9 cellular contexts compared by ENCODE assay signal in genomic region chr12:31322651-31323248, GRCh38. TPM values are rescaled to one million over a fixed set of nuclear protein-coding genes. Genes with fewer than 3 reads are reported as not detected.
DNase-seq lines count a peak whose midpoint lies in the region; ATAC-seq and TF ChIP-seq lines count a peak whose summit lies in the region.
"Had no signal": no experiment of that assay in that cellular context is flagged by ENCODE, and none has a peak within 500 bp of the region (broad histone marks: within the 10 kb centered on the region; RNA-seq: fewer than 3 reads in every experiment).

No MANE protein-coding gene starts in this region.

- TF ChIP-seq POLR2A in transverse colon (IDR thresholded peaks at IDR 0.05), result no peak

- TF ChIP-seq EP300 in transverse colon (IDR thresholded peaks at IDR 0.05; ENCODE audit: low read depth), result no peak

- peak overlapping the region; percentile 99 for H3K9ac ChIP-seq in iPS-18a (ENCODE audit: low read length)

- H3K27ac ChIP-seq in left ventricle myocardium inferior (replicated peaks) (no peak overlapping the region), VCaP (peak overlapping the region; percentile 99), iPS-18a (ENCODE audit: low read length) (peak overlapping the region; percentile 78), transverse colon (peak overlapping the region; percentile 93 to 96 (median 96))

- H3K4me1 ChIP-seq in left ventricle myocardium inferior, result peaks cover 52% of the 10 kb centered on the region
- peaks cover 50% of the 10 kb centered on the region for H3K4me1 ChIP-seq in iPS-18a (ENCODE audit: control insufficient read depth, low read depth, low read length)
- H3K4me1 ChIP-seq in transverse colon, result peaks cover 7 to 59% (median 20%) of the 10 kb centered on the region in 4 donors

- 43 to 46% methylated on average over 6 of the region's 6 CpGs for WGBS in transverse colon (ENCODE audit: low coverage in 1 of 2), 2 donors

- DNase-seq in left ventricle myocardium inferior (no peak), cardiac septum (ENCODE audit: low spot score) (no peak), transverse colon (peak; percentile 13), NCI-H774 (lab: John Stamatoyannopoulos, UW) (no peak)
- no peak for DNase-seq in effector CD8-positive, alpha-beta T cell (lab: John Stamatoyannopoulos, UW)

- intact Hi-C loops in left ventricle myocardium inferior (cut with micrococcal nuclease), result no loop called here
- intact Hi-C loops in cardiac septum (cut with DNase I), result no loop called here
- intact Hi-C loops in transverse colon (cut with DNase I; ENCODE audit: low total_unique reads), result no loop called here

- H3K9me3 ChIP-seq in left ventricle myocardium inferior (replicated peaks) (no peaks in the 10 kb centered on the region), iPS-18a (ENCODE audit: control insufficient read depth, low read depth, low read length) (no peaks in the 10 kb centered on the region), transverse colon (no peaks in the 10 kb centered on the region)
- H3K9me3 ChIP-seq: mucosa of descending colon had no signal

- ATAC-seq in GM19351 (IDR thresholded peaks at IDR 0.05; ENCODE audit: unreplicated experiment), result no peak

- H3K27me3 ChIP-seq in left ventricle myocardium inferior (ENCODE audit: low read depth) (no peaks in the 10 kb centered on the region), iPS-18a (ENCODE audit: control insufficient read depth, insufficient read depth, low read length) (no peaks in the 10 kb centered on the region), transverse colon (no peaks in the 10 kb centered on the region)

- in situ Hi-C loops in transverse colon (cut with MboI; ENCODE audit: low pct_ligation_motif_present in 1 of 4, low pct_unique_long_range_greater_than_20kb in 1 of 4, low sequenced_read_pairs in 3 of 4), result no loop called here

- peak overlapping the region; percentile 88 for H3K4me3 ChIP-seq in left ventricle myocardium inferior
- H3K4me3 ChIP-seq in iPS-18a (ENCODE audit: low read length), result peak overlapping the region; percentile 99
- peak overlapping the region in 3 of 4 donors; percentile 64 to 79 (median 67) for H3K4me3 ChIP-seq in transverse colon

- TF ChIP-seq CTCF in left ventricle myocardium inferior (IDR thresholded peaks at IDR 0.05; ENCODE audit: borderline replicate concordance), result no peak
- no peak for TF ChIP-seq CTCF in VCaP (conservative IDR thresholded peaks at IDR 0.05)
- no peak for TF ChIP-seq CTCF in transverse colon (IDR thresholded peaks at IDR 0.05)

- H3K36me3 ChIP-seq in left ventricle myocardium inferior, result no peaks in the 10 kb centered on the region
- no peaks in the 10 kb centered on the region for H3K36me3 ChIP-seq in iPS-18a (ENCODE audit: control insufficient read depth, low read depth, low read length)
- H3K36me3 ChIP-seq in transverse colon, result no peaks in the 10 kb centered on the region

RNA-seq across cellular contexts. Expression of gene SINHCAF, which starts 3.2 kb away (rescaled TPM):
- total RNA-seq in left ventricle myocardium inferior, result 6.6 TPM
- total RNA-seq in cardiac septum, result 10.3 TPM
- 100 to 1,000 TPM in 1 of 4 donors, 10 to 100 TPM in 3; 16.8 to 135 (median 64.8) TPM for total RNA-seq in transverse colon
